ENCODE assay signal across 14 cellular contexts in the genomic region with DNA sequence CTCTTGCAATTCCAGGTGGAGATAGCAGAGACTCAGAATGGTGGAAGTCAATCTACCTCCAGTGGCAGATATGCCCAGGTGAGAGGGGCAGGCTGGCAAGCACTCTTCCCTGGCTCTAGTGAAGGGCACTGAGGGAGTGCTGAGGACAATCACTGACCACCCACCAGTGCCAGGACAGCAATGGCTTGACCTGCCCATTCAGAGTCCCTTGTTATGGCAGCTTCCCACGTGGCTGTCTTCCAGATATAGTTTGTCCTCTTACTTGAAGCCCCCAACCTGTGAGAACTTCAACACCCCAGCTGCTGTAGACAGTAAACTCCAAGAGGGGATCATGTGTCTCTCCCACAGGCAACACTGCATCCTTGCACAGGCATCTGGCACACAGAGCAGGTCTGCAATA.
DNase-seq lines count a peak whose midpoint lies in the region; ATAC-seq and TF ChIP-seq lines count a peak whose summit lies in the region.
"Had no signal": no experiment of that assay in that cellular context is flagged by ENCODE, and none has a peak within 500 bp of the region (broad histone marks: within the 10 kb centered on the region; RNA-seq: fewer than 3 reads in every experiment).

No MANE protein-coding gene starts in this region.

- no peak for DNase-seq in cardiac muscle cell (ENCODE audit: low read depth in 1 of 2, low spot score in 1 of 2)
- no peak for DNase-seq in left cardiac atrium
- DNase-seq in WTC11 (ENCODE audit: low spot score), result no peak
- peak; percentile 65 for DNase-seq in left kidney (ENCODE audit: low read depth, low spot score)
- DNase-seq in RWPE1 (ENCODE audit: low spot score), result no peak
- DNase-seq in nucleus accumbens (lab: John Stamatoyannopoulos, UW), result no peak
- DNase-seq: CD8-positive, alpha-beta T cell; DMS79; NCI-H1417; NCI-H187 treated with DMSO at 0.1 percent for 48 hours; NCI-H748 treated with DMSO at 0.1 percent for 48 hours had no signal

- no peaks in the 10 kb centered on the region; the same call in 1 of the 2 replicates for H3K9me3 Mint-ChIP-seq in WTC11
- H3K9me3 Mint-ChIP-seq: CD8-positive, alpha-beta T cell had no signal

- intact Hi-C loops in left cardiac atrium (cut with DNase I), result loop anchor here in 1 of 2 donors (10.0 kb wide), 2 partner anchors 101 to 341 kb away; partner anchors contain the start of gene LHFPL2

- CTCF ChIA-PET in WTC11 (lab: Charles Lee), result interaction anchor here (1.0 to 3.7 kb wide), 2 partner anchors 10 to 217 kb away, joined by 3 to 21 read pairs; no protein-coding TSS in a partner anchor
- CTCF ChIA-PET in RWPE1 (lab: Yijun Ruan, JAX), result interaction anchor here (1.1 kb wide), 1 partner anchor 11 kb away, joined by 3 read pairs; no protein-coding TSS in a partner anchor

- H3K9ac ChIP-seq in stomach smooth muscle (ENCODE audit: low read length in 2 of 2), result no peak overlapping the region
- H3K9ac ChIP-seq: BLaER1 had no signal

- H3K27me3 ChIP-seq in cardiac muscle cell (no peaks in the 10 kb centered on the region), stomach smooth muscle (ENCODE audit: control insufficient read depth in 1 of 2, insufficient read depth in 2 of 2, low read length in 2 of 2) (no peaks in the 10 kb centered on the region)
- H3K27me3 ChIP-seq: BLaER1 had no signal

- H3K9me3 ChIP-seq in cardiac muscle cell (ENCODE audit: low read depth) (no peaks in the 10 kb centered on the region), stomach smooth muscle (ENCODE audit: control insufficient read depth in 2 of 2, low read length in 2 of 2) (no peaks in the 10 kb centered on the region)
- H3K9me3 ChIP-seq: BLaER1 had no signal

- peaks cover 61% of the 10 kb centered on the region for H3K4me1 Mint-ChIP-seq in WTC11

- TF ChIP-seq CTCF in cardiac muscle cell (IDR thresholded peaks at IDR 0.05; ENCODE audit: low read depth, low read length) (no peak), WTC11 (IDR thresholded peaks at IDR 0.05) (no peak), RWPE1 (conservative IDR thresholded peaks at IDR 0.05; ENCODE audit: low read depth) (no peak)

- H3K36me3 Mint-ChIP-seq in WTC11, result peaks cover 2% of the 10 kb centered on the region; the same call in 1 of the 2 replicates
- H3K36me3 Mint-ChIP-seq: CD8-positive, alpha-beta T cell had no signal

- POLR2A ChIA-PET in WTC11 (lab: Charles Lee) (no interaction called here), RWPE1 (lab: Yijun Ruan, JAX; ENCODE audit: low non-redundant PET) (no interaction called here)

- ATAC-seq in left cardiac atrium (no peak), WTC11 (no peak), GM21390 (IDR thresholded peaks at IDR 0.05; ENCODE audit: unreplicated experiment) (no peak)
- ATAC-seq: CD8-positive, alpha-beta T cell had no signal

- H3K4me1 ChIP-seq in cardiac muscle cell (ENCODE audit: low read depth), result peaks cover 87% of the 10 kb centered on the region
- H3K4me1 ChIP-seq in stomach smooth muscle (ENCODE audit: control insufficient read depth, insufficient read depth, low read length), result peaks cover 64% of the 10 kb centered on the region

- no peaks in the 10 kb centered on the region for H3K27me3 Mint-ChIP-seq in WTC11 (ENCODE audit: low read depth)

- H3K36me3 ChIP-seq in cardiac muscle cell, result peaks cover 3% of the 10 kb centered on the region
- no peaks in the 10 kb centered on the region for H3K36me3 ChIP-seq in stomach smooth muscle (ENCODE audit: control insufficient read depth in 2 of 2, insufficient read depth in 2 of 2, low read length in 2 of 2)
- H3K36me3 ChIP-seq: BLaER1 had no signal

- H3K27ac ChIP-seq in cardiac muscle cell, result peak overlapping the region; percentile 70
- H3K27ac ChIP-seq in stomach smooth muscle (ENCODE audit: low read length), result peak overlapping the region; percentile 25
- no peak overlapping the region for H3K27ac ChIP-seq in RWPE1
- H3K27ac ChIP-seq: BLaER1 had no signal

- no peak overlapping the region for H3K4me3 Mint-ChIP-seq in WTC11
- H3K4me3 Mint-ChIP-seq: CD8-positive, alpha-beta T cell had no signal

- no peak overlapping the region for H3K4me3 ChIP-seq in cardiac muscle cell
- H3K4me3 ChIP-seq in stomach smooth muscle (ENCODE audit: low read length in 2 of 2), result no peak overlapping the region
- H3K4me3 ChIP-seq: BLaER1 had no signal

- H3K27ac Mint-ChIP-seq in WTC11, result peak overlapping the region; percentile 92
- H3K27ac Mint-ChIP-seq: CD8-positive, alpha-beta T cell had no signal

TF ChIP-seq in WTC11, 78 proteins besides CTCF, POLR2A, EP300 and RAD21 (continues in another document):
- TF ChIP-seq ZSCAN18 (CRISPR knock-in tag; IDR thresholded peaks at IDR 0.05) (no peak), FOXK1 (CRISPR knock-in tag; IDR thresholded peaks at IDR 0.05) (no peak), ZBTB43 (CRISPR knock-in tag; IDR thresholded peaks at IDR 0.05) (no peak), NR2C2 (CRISPR knock-in tag; IDR thresholded peaks at IDR 0.05) (no peak), MYBL2 (CRISPR knock-in tag; IDR thresholded peaks at IDR 0.05) (no peak), ZNF317 (CRISPR knock-in tag; IDR thresholded peaks at IDR 0.05; ENCODE audit: borderline replicate concordance, low read depth) (no peak), ZNF219 (CRISPR knock-in tag; IDR thresholded peaks at IDR 0.05; ENCODE audit: borderline replicate concordance) (no peak), TEAD1 (CRISPR knock-in tag; IDR thresholded peaks at IDR 0.05) (no peak), ZNF423 (CRISPR knock-in tag; IDR thresholded peaks at IDR 0.05) (no peak), SMAD3 (CRISPR knock-in tag; IDR thresholded peaks at IDR 0.05; ENCODE audit: borderline replicate concordance) (no peak), NR3C1 (CRISPR knock-in tag; conservative IDR thresholded peaks at IDR 0.05; ENCODE audit: low read depth) (no peak), FOXP4 (CRISPR knock-in tag; IDR thresholded peaks at IDR 0.05) (no peak)
